Comparison of ENCODE assay signal across 9 cellular contexts in genomic region chr18:63299837-63300787, GRCh38. TPM values are rescaled to one million over a fixed set of nuclear protein-coding genes. Genes with fewer than 3 reads are reported as not detected.
DNase-seq lines count a peak whose midpoint lies in the region; ATAC-seq, FAIRE-seq and TF ChIP-seq lines count a peak whose summit lies in the region.
"Had no signal": no experiment of that assay in that cellular context is flagged by ENCODE, and none has a peak within 500 bp of the region (broad histone marks: within the 10 kb centered on the region; RNA-seq: fewer than 3 reads in every experiment).

No MANE protein-coding gene starts in this region.

- intact Hi-C loops in Right ventricle myocardium superior (cut with DNase I), result no loop called here

- H3K27ac ChIP-seq in astrocyte (ENCODE audit: low read depth, low read length) (no peak overlapping the region), WERI-Rb-1 (no peak overlapping the region)
- H3K27ac ChIP-seq: A549 had no signal

- ATAC-seq in activated CD4-positive, CD25-positive, alpha-beta regulatory T cell treated with anti-CD3 and anti-CD28 coated beads, Interleukin-2, amount 50 U/mL, for 24 hours, result peak; percentile 56 to 59
- ATAC-seq in HG03066 (IDR thresholded peaks at IDR 0.05; ENCODE audit: low read depth, unreplicated experiment) (peak; percentile 62), Right ventricle myocardium superior (ENCODE audit: poor library complexity) (no peak)
- ATAC-seq: A549 had no signal

- H3K36me3 ChIP-seq in astrocyte (ENCODE audit: insufficient read depth, low read length), result no peaks in the 10 kb centered on the region
- H3K36me3 ChIP-seq in WERI-Rb-1, result peaks cover 4% of the 10 kb centered on the region; the same call in 1 of the 2 replicates

- H3K9ac ChIP-seq in astrocyte (ENCODE audit: low read length), result no peak overlapping the region

- no peaks in the 10 kb centered on the region for H3K27me3 Mint-ChIP-seq in astrocyte (ENCODE audit: low read depth, unreplicated experiment)

- H3K4me3 Mint-ChIP-seq in astrocyte (ENCODE audit: unreplicated experiment), result no peak overlapping the region

- peak; percentile 5 for FAIRE-seq in astrocyte (lab: Jason Lieb, UNC)
- FAIRE-seq: A549 had no signal

- peaks cover 26% of the 10 kb centered on the region for H3K4me1 Mint-ChIP-seq in astrocyte (ENCODE audit: low read depth, unreplicated experiment)

- H2AFZ ChIP-seq in astrocyte (ENCODE audit: low read depth, low read length), result no peak overlapping the region

- peaks cover 8% of the 10 kb centered on the region for H3K4me1 ChIP-seq in astrocyte (ENCODE audit: insufficient read depth, low read length)
- H3K4me1 ChIP-seq: A549 had no signal

- H3K27ac Mint-ChIP-seq in astrocyte (ENCODE audit: unreplicated experiment), result peak overlapping the region; percentile 79

- TF ChIP-seq CTCF in astrocyte (IDR thresholded peaks at IDR 0.05; ENCODE audit: insufficient read depth, low read depth, low read length), result no peak
- no peak for TF ChIP-seq CTCF in WERI-Rb-1 (IDR thresholded peaks at IDR 0.05; ENCODE audit: low read depth, low read length)

- H3K27me3 ChIP-seq in astrocyte (ENCODE audit: insufficient read depth, low read length), result no peaks in the 10 kb centered on the region
- H3K27me3 ChIP-seq in WERI-Rb-1 (ENCODE audit: insufficient read depth, low read depth, severe bottlenecking), result no peaks in the 10 kb centered on the region

- DNase-seq in activated CD4-positive, CD25-positive, alpha-beta regulatory T cell treated with anti-CD3 and anti-CD28 coated beads, Interleukin-2, amount 50 U/mL, for 72 hours, result no peak
- peak; percentile 80 for DNase-seq in astrocyte (ENCODE audit: low read depth)
- peak; percentile 29 for DNase-seq in stimulated activated naive CD4-positive, alpha-beta T cell treated with Interleukin-2 at 50 U/mL for 16 hours (lab: John Stamatoyannopoulos, UW)
- no peak for DNase-seq in NCI-H2029 (lab: John Stamatoyannopoulos, UW)
- no peak for DNase-seq in WERI-Rb-1
- DNase-seq in Right ventricle myocardium superior, result no peak

- no peaks in the 10 kb centered on the region for H3K36me3 Mint-ChIP-seq in astrocyte (ENCODE audit: low read depth, unreplicated experiment)

- H3K9me3 Mint-ChIP-seq in astrocyte (ENCODE audit: unreplicated experiment), result no peaks in the 10 kb centered on the region

- no peaks in the 10 kb centered on the region for H4K20me1 ChIP-seq in astrocyte (ENCODE audit: insufficient read depth, low read length)

- H3K4me3 ChIP-seq in astrocyte (ENCODE audit: insufficient read depth, low read depth, low read length) (no peak overlapping the region), WERI-Rb-1 (ENCODE audit: low read depth, low read length) (no peak overlapping the region)
- H3K4me3 ChIP-seq: A549 had no signal

- no peaks in the 10 kb centered on the region for H3K79me2 ChIP-seq in astrocyte (ENCODE audit: insufficient read depth, low read length)

- no peaks in the 10 kb centered on the region for H3K9me3 ChIP-seq in astrocyte (ENCODE audit: insufficient read depth, low read depth, low read length)
- H3K9me3 ChIP-seq in WERI-Rb-1 (ENCODE audit: severe bottlenecking), result no peaks in the 10 kb centered on the region
- H3K9me3 ChIP-seq: A549 had no signal

- peak overlapping the region; percentile 45 for H3K4me2 ChIP-seq in astrocyte (ENCODE audit: low read length)
- H3K4me2 ChIP-seq: A549 had no signal

RNA-seq across cellular contexts. Expression of gene BCL2, which starts 19.5 kb away (rescaled TPM):
- total RNA-seq in astrocyte, result 1.0 and 1.7 TPM in 2 replicates
- 9.0 TPM for total RNA-seq in Right ventricle myocardium superior

Comparison
In these comparisons a context has a peak if more than half of its experiments do, and no peak if none do; other contexts are left out.
1. DNase-seq: peak in astrocyte (single experiment) and stimulated activated naive CD4-positive, alpha-beta T cell treated with Interleukin-2 at 50 U/mL for 16 hours (single experiment); none in activated CD4-positive, CD25-positive, alpha-beta regulatory T cell treated with anti-CD3 and anti-CD28 coated beads, Interleukin-2, amount 50 U/mL, for 72 hours (single experiment), NCI-H2029 (single experiment), WERI-Rb-1 (single experiment) and Right ventricle myocardium superior (single experiment).